Comparison of ENCODE assay signal across 1 cellular context in the genomic region with DNA sequence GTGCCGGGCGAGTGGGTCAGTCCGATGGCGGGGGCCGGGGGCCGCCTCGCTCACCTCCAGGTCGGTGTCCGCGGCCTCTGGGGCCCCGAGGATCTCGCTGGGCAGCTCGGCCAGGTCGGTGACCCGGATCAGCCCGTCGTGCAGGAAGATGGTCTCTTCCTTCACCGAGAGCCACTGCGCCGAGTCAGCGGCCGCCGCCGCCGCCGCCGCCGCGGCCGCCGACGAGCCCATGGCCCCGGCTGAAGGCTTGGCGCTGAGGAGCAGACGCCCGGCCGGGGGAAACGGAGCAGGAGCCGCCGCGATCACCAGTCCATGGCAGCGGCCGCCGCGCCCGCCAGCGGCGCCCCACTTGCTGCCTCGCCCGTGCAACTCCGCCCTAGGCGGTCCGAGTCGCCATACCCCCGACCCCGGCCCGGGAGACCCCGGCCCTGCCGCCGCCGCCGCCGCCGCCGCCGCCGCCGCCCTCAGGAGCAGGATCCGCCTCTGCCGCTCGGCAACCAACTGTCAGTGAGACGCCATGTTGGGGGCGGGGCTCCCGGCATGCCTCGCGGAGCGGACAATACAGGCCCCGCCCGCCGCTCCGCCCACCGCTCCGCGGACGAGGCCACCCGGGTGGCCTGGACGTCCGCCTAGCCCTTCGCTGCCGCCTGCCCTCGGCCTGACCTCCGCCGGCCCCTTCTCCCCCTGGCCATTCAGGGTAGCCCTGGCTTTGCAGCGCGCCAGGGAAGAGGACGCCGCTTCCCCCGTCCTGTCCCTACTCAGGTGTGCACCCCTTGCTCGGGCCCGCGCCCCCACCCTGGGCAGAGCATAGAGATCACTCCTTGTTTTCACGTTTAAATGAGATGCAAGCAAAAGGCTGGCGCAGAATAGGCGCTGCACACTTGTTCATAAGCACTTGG.
TF ChIP-seq lines count a peak whose summit lies in the region.

A gene with protein sequence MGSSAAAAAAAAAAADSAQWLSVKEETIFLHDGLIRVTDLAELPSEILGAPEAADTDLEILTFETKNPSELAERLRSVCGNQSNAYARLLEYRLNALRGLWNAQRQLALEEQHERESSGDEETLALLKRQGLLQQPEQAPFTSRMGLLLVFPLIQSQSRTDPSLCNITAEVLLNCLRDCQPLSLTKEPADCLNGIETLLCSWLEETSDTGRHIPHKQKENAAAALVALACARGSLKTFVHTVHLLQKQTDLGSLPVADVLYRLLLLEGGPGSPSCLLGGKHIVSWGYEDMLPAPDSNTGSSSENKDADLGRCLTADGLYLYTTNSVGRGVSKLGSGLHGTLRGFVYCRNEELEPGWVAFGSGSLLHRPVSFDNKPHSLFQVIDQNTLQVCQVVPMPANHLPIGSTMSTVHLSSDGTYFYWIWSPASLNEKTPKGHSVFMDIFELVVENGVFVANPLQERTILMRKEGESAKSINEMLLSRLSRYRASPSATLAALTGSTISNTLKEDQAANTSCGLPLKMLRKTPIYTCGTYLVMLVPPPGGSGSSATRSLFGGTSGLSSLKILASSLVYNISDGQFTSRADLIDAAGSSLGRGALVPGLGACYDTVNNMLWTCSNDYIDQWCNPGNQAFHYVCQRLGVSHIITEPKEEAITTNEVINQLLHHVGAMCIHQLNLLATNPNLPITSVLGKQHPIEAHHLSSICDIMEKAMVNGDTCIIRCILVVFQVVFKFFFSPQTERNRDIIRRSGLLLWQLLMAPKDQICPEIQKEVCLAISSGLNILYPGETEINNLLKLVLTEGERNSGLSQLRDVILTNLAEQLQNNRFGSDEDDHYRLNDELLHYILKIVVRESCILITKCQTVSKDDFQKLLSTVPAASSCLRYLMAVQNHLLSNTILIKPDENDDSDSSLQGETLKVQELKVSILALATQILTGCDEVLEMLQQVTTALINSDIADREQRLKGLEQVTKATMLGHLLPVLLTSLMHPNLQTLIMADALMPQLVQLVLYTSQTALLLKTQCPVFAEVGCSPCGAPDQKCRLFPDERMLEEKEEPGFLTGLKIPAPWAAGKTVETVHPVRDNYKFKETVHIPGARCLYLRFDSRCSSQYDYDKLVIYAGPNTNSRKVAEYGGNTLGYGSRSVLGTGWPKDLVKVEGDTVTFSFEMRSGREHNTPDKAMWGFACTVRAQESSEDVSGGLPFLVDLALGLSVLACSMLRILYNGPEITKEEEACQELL (N-terminal part only) (minus strand): TSS at position 534 of the 899 bp plus-strand sequence. CDS start 303 bp downstream, at position 231.

TF ChIP-seq in K562, 482 proteins besides CTCF, POLR2A, EP300 and RAD21 (continued from another document and continues in another):
- TF ChIP-seq, protein P1, sequence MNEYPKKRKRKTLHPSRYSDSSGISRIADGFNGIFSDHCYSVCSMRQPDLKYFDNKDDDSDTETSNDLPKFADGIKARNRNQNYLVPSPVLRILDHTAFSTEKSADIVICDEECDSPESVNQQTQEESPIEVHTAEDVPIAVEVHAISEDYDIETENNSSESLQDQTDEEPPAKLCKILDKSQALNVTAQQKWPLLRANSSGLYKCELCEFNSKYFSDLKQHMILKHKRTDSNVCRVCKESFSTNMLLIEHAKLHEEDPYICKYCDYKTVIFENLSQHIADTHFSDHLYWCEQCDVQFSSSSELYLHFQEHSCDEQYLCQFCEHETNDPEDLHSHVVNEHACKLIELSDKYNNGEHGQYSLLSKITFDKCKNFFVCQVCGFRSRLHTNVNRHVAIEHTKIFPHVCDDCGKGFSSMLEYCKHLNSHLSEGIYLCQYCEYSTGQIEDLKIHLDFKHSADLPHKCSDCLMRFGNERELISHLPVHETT (CRISPR knock-in tag; conservative IDR thresholded peaks at IDR 0.05 in 1 of 2, IDR thresholded peaks at IDR 0.05 in 1 of 2): peak in 1 of 2 experiments; percentile 75; a peak in 2 of 4 replicates
- TF ChIP-seq NR3C1 (CRISPR knock-in tag; IDR thresholded peaks at IDR 0.05) (peak; percentile 14; the same call in 1 of the 2 replicates), BRCA1 (IDR thresholded peaks at IDR 0.05) (no peak), BRCA1 (CRISPR knock-in tag; IDR thresholded peaks at IDR 0.05) (0 out of 2 replicates have a peak, but pooled peaks have one; percentile 27), ZNF445 (CRISPR knock-in tag; IDR thresholded peaks at IDR 0.05; ENCODE audit: low read depth) (no peak), ZBTB17 (CRISPR knock-in tag; IDR thresholded peaks at IDR 0.05) (peak; percentile 64), RBM25 (IDR thresholded peaks at IDR 0.05; ENCODE audit: low read depth, low read length, severe bottlenecking) (peak; percentile 0), TEAD2 (tag; IDR thresholded peaks at IDR 0.05) (no peak), MED1 (CRISPR knock-in tag; IDR thresholded peaks at IDR 0.05; ENCODE audit: borderline replicate concordance) (no peak), STAG1 (CRISPR knock-in tag; IDR thresholded peaks at IDR 0.05; ENCODE audit: borderline replicate concordance) (no peak), MCM3 (IDR thresholded peaks at IDR 0.05) (no peak), DDX20 (tag; IDR thresholded peaks at IDR 0.05; ENCODE audit: low read depth) (no peak), SIX5 (IDR thresholded peaks at IDR 0.05; ENCODE audit: borderline replicate concordance in 1 of 2, insufficient read depth in 1 of 2, low read depth in 1 of 2, low read length in 2 of 2) (no peak), SMARCA5 (IDR thresholded peaks at IDR 0.05) (peak; percentile 74; the same call in 1 of the 2 replicates), TRIM28 (IDR thresholded peaks at IDR 0.05) (no peak), RNF2 (IDR thresholded peaks at IDR 0.05) (peak; percentile 62; the same call in 1 of the 2 replicates), ZNF184 (CRISPR knock-in tag; IDR thresholded peaks at IDR 0.05) (no peak), SRSF7 (optimal IDR thresholded peaks at IDR 0.05; ENCODE audit: low read depth, low read length) (no peak), TAL1 (IDR thresholded peaks at IDR 0.05) (no peak), HDAC6 (IDR thresholded peaks at IDR 0.05; ENCODE audit: low read depth, low read length) (no peak), ILK (tag; IDR thresholded peaks at IDR 0.05; ENCODE audit: borderline replicate concordance, low read depth) (no peak), ZNF584 (CRISPR knock-in tag; IDR thresholded peaks at IDR 0.05; ENCODE audit: low read depth) (no peak), FOXA1 (IDR thresholded peaks at IDR 0.05; ENCODE audit: borderline replicate concordance) (no peak), ARHGAP35 (IDR thresholded peaks at IDR 0.05; ENCODE audit: partially characterized antibody) (no peak), ZNF57 (CRISPR knock-in tag; IDR thresholded peaks at IDR 0.05) (no peak), EWSR1 (IDR thresholded peaks at IDR 0.05; ENCODE audit: borderline replicate concordance, low read depth, partially characterized antibody) (no peak), ZNF347 (CRISPR knock-in tag; IDR thresholded peaks at IDR 0.05; ENCODE audit: low read depth) (no peak), HDAC1 (IDR thresholded peaks at IDR 0.05) (peak in 1 of 2 experiments; percentile 81; a peak in 2 of 4 replicates), KLF10 (CRISPR knock-in tag; IDR thresholded peaks at IDR 0.05) (no peak), ZNF717 (CRISPR knock-in tag; IDR thresholded peaks at IDR 0.05) (no peak), SIRT6 (IDR thresholded peaks at IDR 0.05; ENCODE audit: low read depth, low read length) (no peak), BACH1 (tag; IDR thresholded peaks at IDR 0.05) (no peak)
- TF ChIP-seq, protein P2, sequence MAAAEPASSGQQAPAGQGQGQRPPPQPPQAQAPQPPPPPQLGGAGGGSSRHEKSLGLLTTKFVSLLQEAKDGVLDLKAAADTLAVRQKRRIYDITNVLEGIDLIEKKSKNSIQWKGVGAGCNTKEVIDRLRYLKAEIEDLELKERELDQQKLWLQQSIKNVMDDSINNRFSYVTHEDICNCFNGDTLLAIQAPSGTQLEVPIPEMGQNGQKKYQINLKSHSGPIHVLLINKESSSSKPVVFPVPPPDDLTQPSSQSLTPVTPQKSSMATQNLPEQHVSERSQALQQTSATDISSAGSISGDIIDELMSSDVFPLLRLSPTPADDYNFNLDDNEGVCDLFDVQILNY (CRISPR knock-in tag; IDR thresholded peaks at IDR 0.05): no peak
- TF ChIP-seq, protein P3, sequence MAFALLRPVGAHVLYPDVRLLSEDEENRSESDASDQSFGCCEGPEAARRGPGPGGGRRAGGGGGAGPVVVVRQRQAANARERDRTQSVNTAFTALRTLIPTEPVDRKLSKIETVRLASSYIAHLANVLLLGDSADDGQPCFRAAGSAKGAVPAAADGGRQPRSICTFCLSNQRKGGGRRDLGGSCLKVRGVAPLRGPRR (CRISPR knock-in tag; IDR thresholded peaks at IDR 0.05): no peak
- TF ChIP-seq, protein P4, sequence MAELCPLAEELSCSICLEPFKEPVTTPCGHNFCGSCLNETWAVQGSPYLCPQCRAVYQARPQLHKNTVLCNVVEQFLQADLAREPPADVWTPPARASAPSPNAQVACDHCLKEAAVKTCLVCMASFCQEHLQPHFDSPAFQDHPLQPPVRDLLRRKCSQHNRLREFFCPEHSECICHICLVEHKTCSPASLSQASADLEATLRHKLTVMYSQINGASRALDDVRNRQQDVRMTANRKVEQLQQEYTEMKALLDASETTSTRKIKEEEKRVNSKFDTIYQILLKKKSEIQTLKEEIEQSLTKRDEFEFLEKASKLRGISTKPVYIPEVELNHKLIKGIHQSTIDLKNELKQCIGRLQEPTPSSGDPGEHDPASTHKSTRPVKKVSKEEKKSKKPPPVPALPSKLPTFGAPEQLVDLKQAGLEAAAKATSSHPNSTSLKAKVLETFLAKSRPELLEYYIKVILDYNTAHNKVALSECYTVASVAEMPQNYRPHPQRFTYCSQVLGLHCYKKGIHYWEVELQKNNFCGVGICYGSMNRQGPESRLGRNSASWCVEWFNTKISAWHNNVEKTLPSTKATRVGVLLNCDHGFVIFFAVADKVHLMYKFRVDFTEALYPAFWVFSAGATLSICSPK (IDR thresholded peaks at IDR 0.05; ENCODE audit: borderline replicate concordance): no peak
- TF ChIP-seq, protein P5, sequence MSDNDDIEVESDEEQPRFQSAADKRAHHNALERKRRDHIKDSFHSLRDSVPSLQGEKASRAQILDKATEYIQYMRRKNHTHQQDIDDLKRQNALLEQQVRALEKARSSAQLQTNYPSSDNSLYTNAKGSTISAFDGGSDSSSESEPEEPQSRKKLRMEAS (CRISPR knock-in tag; IDR thresholded peaks at IDR 0.05): no peak; the same call in 1 of the 2 replicates
- TF ChIP-seq, protein P6, sequence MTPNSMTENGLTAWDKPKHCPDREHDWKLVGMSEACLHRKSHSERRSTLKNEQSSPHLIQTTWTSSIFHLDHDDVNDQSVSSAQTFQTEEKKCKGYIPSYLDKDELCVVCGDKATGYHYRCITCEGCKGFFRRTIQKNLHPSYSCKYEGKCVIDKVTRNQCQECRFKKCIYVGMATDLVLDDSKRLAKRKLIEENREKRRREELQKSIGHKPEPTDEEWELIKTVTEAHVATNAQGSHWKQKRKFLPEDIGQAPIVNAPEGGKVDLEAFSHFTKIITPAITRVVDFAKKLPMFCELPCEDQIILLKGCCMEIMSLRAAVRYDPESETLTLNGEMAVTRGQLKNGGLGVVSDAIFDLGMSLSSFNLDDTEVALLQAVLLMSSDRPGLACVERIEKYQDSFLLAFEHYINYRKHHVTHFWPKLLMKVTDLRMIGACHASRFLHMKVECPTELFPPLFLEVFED (CRISPR knock-in tag; conservative IDR thresholded peaks at IDR 0.05): no peak
- TF ChIP-seq, protein P7, sequence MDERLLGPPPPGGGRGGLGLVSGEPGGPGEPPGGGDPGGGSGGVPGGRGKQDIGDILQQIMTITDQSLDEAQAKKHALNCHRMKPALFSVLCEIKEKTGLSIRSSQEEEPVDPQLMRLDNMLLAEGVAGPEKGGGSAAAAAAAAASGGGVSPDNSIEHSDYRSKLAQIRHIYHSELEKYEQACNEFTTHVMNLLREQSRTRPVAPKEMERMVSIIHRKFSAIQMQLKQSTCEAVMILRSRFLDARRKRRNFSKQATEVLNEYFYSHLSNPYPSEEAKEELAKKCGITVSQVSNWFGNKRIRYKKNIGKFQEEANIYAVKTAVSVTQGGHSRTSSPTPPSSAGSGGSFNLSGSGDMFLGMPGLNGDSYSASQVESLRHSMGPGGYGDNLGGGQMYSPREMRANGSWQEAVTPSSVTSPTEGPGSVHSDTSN (CRISPR knock-in tag; IDR thresholded peaks at IDR 0.05; ENCODE audit: low read depth): no peak
- TF ChIP-seq, protein P7 (tag; conservative IDR thresholded peaks at IDR 0.05; ENCODE audit: low read depth): no peak
- TF ChIP-seq, protein P8, sequence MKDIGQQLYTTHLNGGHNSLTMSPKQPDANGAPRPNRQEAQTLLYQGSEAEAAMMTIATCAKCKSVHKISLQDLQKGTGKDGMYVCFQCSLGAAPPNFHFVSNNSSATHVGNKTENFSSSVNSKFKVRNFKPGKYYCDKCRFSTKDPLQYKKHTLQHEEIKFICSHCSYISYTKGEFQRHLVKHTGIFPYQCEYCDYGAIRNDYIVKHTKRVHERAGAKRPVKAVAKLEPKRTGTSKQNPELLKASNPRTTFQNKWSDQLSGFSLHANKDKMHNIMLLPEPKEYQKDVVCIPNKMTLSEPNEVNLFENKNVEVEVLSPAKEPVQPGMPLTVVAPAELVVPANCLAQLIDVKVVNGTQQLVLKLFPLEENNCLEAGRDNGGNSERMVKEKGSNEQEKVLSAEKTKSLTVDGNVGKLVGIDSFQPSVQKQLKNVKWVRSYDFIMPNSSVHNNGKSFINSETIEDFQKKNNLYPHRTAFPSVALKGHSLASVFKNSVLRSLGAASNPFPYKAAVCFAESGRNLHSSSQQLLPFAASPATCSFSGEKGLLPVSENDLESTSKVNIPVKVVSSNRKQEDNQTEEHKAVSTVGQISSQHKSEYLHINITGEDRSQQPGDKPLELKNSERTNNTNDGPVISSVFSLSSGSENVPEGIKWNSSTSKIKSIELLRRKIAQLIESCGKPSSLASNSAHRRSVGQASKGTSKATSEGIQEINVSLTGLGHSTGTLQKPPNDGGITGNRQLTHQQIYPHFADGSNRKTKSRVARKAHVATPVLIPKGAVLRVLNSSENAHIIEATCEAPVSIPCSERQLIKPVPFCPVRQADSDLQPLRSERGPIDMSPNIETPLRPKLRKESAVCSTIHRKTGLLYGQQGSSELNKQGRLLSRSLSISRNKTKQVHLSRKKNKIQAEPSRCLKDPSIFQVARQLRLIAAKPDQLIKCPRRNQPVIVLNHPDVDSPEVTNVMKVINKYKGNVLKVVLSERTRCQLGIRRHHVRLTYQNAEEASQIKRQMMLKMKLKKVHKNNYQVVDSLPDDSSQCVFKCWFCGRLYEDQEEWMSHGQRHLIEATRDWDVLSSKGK (CRISPR knock-in tag; IDR thresholded peaks at IDR 0.05): no peak
- TF ChIP-seq, protein P9, sequence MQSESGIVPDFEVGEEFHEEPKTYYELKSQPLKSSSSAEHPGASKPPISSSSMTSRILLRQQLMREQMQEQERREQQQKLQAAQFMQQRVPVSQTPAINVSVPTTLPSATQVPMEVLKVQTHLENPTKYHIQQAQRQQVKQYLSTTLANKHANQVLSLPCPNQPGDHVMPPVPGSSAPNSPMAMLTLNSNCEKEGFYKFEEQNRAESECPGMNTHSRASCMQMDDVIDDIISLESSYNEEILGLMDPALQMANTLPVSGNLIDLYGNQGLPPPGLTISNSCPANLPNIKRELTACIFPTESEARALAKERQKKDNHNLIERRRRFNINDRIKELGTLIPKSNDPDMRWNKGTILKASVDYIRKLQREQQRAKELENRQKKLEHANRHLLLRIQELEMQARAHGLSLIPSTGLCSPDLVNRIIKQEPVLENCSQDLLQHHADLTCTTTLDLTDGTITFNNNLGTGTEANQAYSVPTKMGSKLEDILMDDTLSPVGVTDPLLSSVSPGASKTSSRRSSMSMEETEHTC (IDR thresholded peaks at IDR 0.05): no peak
